Comparison of ENCODE assay signal across 14 cellular contexts in genomic region chr7:28708033-28708451, GRCh38.
DNase-seq lines count a peak whose midpoint lies in the region; ATAC-seq and TF ChIP-seq lines count a peak whose summit lies in the region.
"Had no signal": no experiment of that assay in that cellular context is flagged by ENCODE, and none has a peak within 500 bp of the region (broad histone marks: within the 10 kb centered on the region; RNA-seq: fewer than 3 reads in every experiment).

No MANE protein-coding gene starts in this region.

- peaks cover 1% of the 10 kb centered on the region for H3K9me3 Mint-ChIP-seq in nephron

- H3K27ac ChIP-seq in aorta (ENCODE audit: low read depth in 1 of 2, low read length in 2 of 2): no peak overlapping the region
- H3K27ac ChIP-seq: upper lobe of left lung had no signal

- no peaks in the 10 kb centered on the region for H3K36me3 ChIP-seq in aorta (ENCODE audit: control insufficient read depth in 1 of 2, insufficient read depth in 2 of 2, low read length in 1 of 2)
- H3K36me3 ChIP-seq: upper lobe of left lung had no signal

- H3K27ac Mint-ChIP-seq in nephron: peak overlapping the region; percentile 42 to 81 (median 63)
- H3K27ac Mint-ChIP-seq: activated naive CD8-positive, alpha-beta T cell treated with anti-CD3 and anti-CD28 coated beads for 36 hours had no signal

- ATAC-seq in Right ventricle myocardium inferior (peak; percentile 87), aorta (ENCODE audit: low FRiP score) (peak; percentile 81)

- no peaks in the 10 kb centered on the region for H3K27me3 ChIP-seq in aorta (ENCODE audit: control insufficient read depth in 1 of 2, insufficient read depth in 2 of 2, low read length in 1 of 2)
- H3K27me3 ChIP-seq: upper lobe of left lung had no signal

- peaks cover 2 to 8% of the 10 kb centered on the region in 2 donors for H3K4me1 ChIP-seq in aorta (ENCODE audit: control insufficient read depth in 1 of 2, insufficient read depth in 2 of 2, low read length in 2 of 2)

- intact Hi-C loops in Right ventricle myocardium inferior (cut with DNase I) (no loop called here), cardiac septum (cut with DNase I) (no loop called here), aorta (cut with DNase I) (no loop called here)

- H3K4me3 Mint-ChIP-seq in nephron: peak overlapping the region; percentile 70 to 80 (median 78)
- H3K4me3 Mint-ChIP-seq: activated naive CD8-positive, alpha-beta T cell treated with anti-CD3 and anti-CD28 coated beads for 36 hours had no signal

- no peak for TF ChIP-seq CTCF in fibroblast of pulmonary artery (IDR thresholded peaks at IDR 0.05; ENCODE audit: low read length, missing control alignments)
- no peak for TF ChIP-seq CTCF in nephron (IDR thresholded peaks at IDR 0.05; ENCODE audit: unreplicated experiment in 3 of 3)

- no peak overlapping the region for H3K4me3 ChIP-seq in fibroblast of pulmonary artery (replicated peaks; ENCODE audit: low read depth, low read length)
- no peak overlapping the region for H3K4me3 ChIP-seq in aorta (ENCODE audit: low read length in 2 of 2)
- H3K4me3 ChIP-seq: upper lobe of left lung had no signal

- peaks cover 6% of the 10 kb centered on the region for H3K36me3 Mint-ChIP-seq in nephron (ENCODE audit: low read depth)
- H3K36me3 Mint-ChIP-seq: activated naive CD8-positive, alpha-beta T cell treated with anti-CD3 and anti-CD28 coated beads for 36 hours had no signal

- H3K4me1 Mint-ChIP-seq in nephron: peaks cover 36% of the 10 kb centered on the region
- H3K4me1 Mint-ChIP-seq: activated naive CD8-positive, alpha-beta T cell treated with anti-CD3 and anti-CD28 coated beads for 36 hours had no signal

- DNase-seq in Right ventricle myocardium inferior (ENCODE audit: missing footprints): no peak
- no peak for DNase-seq in cardiac septum (ENCODE audit: low spot score)
- peak; percentile 66 for DNase-seq in fibroblast of pulmonary artery (ENCODE audit: low read depth)
- no peak for DNase-seq in aorta
- DNase-seq in DMS114 treated with DMSO at 0.1 percent for 48 hours (lab: John Stamatoyannopoulos, UW; ENCODE audit: unreplicated experiment): no peak
- DNase-seq in mesenteric fat pad (ENCODE audit: low spot score): no peak
- DNase-seq in activated CD4-positive, alpha-beta T cell treated with anti-CD3 and anti-CD28 coated beads, Interleukin-2, amount 50 U/mL, for 4 hours: no peak
- DNase-seq: activated CD4-positive, alpha-beta T cell treated with anti-CD3 and anti-CD28 coated beads for 48 hours; activated naive CD8-positive, alpha-beta T cell treated with anti-CD3 and anti-CD28 coated beads for 36 hours; erythroblast; NCI-H2081 treated with DMSO at 0.1 percent for 48 hours; stimulated activated CD4-positive, alpha-beta T cell treated with anti-CD3 and anti-CD28 coated beads, Interleukin-2, amount 100 ng/mL, for 48 hours; upper lobe of left lung had no signal

- peaks cover 6% of the 10 kb centered on the region for H3K27me3 Mint-ChIP-seq in nephron (ENCODE audit: low read depth)
- H3K27me3 Mint-ChIP-seq: activated naive CD8-positive, alpha-beta T cell treated with anti-CD3 and anti-CD28 coated beads for 36 hours had no signal

- 40 to 62% methylated on average over 6 of the region's 6 CpGs for WGBS in aorta, 2 donors

- no peaks in the 10 kb centered on the region for H3K9me3 ChIP-seq in aorta (ENCODE audit: control insufficient read depth, low read length)
- H3K9me3 ChIP-seq: upper lobe of left lung had no signal
